In the genomic region with DNA sequence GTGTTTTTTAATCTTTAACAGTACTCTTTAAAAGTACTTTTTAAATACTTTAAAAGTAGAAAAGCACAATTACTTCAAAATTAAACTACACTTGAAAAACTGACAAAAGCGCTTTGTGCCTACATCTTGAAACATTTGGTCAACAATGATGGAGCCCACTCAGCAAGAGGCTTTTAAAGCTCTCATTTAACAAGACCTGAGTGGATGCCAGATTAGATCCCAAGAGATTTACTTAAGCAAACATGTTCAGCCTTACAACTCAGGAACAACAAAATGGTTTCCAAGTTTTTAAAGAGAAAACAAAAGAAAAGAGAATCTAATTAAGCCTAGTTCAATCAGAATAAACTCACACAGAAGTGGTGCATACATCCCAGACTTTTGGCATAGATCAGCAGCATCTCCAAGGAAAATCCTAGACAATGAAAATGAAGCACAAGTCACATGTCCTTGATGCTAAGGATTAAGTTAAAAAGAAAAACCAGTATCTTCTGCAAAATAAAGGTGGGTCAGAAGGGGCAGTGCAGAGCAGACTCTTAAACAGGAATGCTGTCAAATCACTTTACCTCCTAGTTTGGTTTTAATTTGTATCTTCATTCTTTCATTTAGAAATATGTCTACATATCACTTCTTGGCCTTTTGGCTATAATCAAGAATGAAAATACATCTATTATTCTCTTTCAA, we compare ENCODE assay signal across 1 cellular context.
TF ChIP-seq lines count a peak whose summit lies in the region.

No MANE protein-coding gene starts in this region.

TF ChIP-seq in SK-N-SH, 30 proteins besides CTCF, POLR2A, EP300 and RAD21 (continued from another document):
- TF ChIP-seq, protein P1, sequence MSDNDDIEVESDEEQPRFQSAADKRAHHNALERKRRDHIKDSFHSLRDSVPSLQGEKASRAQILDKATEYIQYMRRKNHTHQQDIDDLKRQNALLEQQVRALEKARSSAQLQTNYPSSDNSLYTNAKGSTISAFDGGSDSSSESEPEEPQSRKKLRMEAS (IDR thresholded peaks at IDR 0.05; ENCODE audit: low read depth), result no peak
- TF ChIP-seq RXRA (IDR thresholded peaks at IDR 0.05; ENCODE audit: borderline replicate concordance, low read depth) (no peak), MEF2A (IDR thresholded peaks at IDR 0.05; ENCODE audit: borderline replicate concordance, low read depth) (no peak), SIN3A (IDR thresholded peaks at IDR 0.05; ENCODE audit: borderline replicate concordance, low read depth, low read length) (no peak)
